ENCODE assay signal across 8 cellular contexts in the genomic region with DNA sequence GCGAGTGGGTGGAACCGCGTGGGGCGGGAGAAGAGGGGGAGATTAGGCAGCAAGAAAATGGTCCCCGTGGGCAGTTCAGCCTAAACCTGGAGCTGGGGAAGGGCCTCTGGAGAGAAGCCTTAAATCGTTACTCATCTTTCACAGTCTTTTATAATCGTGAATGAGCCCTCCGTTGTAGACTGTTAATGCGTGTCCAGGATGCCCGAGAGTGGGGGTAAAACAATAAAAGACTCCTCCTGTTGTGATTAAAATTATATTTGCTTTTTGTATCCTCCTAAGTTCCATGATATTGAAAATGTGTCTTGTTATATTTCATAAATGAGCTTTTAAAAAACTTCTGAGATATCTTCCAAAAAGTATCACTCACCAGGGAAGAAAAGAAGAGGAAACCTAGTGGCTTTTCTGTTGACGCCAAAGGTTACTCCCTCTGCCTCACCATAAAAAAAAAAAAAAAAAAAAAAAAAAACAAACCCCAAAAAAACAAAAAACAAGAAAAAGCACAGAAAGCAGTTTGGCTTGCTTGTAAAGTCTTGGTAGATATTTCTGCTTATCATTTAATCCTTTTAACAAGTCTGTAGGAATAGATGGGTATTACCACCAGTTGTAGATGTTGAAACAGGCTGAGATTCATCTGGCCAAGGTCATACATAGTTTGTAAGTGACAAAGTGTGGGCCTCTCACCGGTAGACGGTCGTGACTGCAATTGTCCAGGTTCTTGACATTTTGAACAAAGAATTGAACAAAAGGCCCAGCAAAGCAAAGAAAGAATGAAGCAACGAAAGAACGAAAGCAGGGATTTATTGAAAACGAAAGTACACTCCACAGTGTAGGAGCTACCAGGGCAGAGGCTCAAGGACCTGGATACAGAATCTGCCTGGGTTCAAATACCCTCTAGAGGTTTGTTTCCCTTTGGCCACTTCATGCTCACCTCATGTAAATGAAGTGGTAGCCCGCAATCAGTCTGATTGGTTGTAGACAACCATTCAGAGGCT. TPM values are rescaled to one million over a fixed set of nuclear protein-coding genes. Genes with fewer than 3 reads are reported as not detected.
DNase-seq lines count a peak whose midpoint lies in the region; ATAC-seq and TF ChIP-seq lines count a peak whose summit lies in the region.

No MANE protein-coding gene starts in this region.

- H3K27me3 Mint-ChIP-seq in activated CD4-positive, alpha-beta memory T cell treated with anti-CD3 and anti-CD28 coated beads for 36 hours, result no peaks in the 10 kb centered on the region

- no peaks in the 10 kb centered on the region for H3K9me2 ChIP-seq in hepatocyte (replicated peaks; ENCODE audit: insufficient read depth)

- peak overlapping the region; percentile 74 for H3K4me2 ChIP-seq in hepatocyte

- peak overlapping the region; percentile 98 for H3K27ac Mint-ChIP-seq in activated CD4-positive, alpha-beta memory T cell treated with anti-CD3 and anti-CD28 coated beads for 36 hours

- H3K4me3 ChIP-seq in hepatocyte (peak overlapping the region; percentile 14), skeletal muscle tissue (ENCODE audit: low read length in 3 of 3) (peak overlapping the region; percentile 75 to 86 (median 83))

- peak overlapping the region; percentile 75 to 84 (median 83) for H3K9ac ChIP-seq in skeletal muscle tissue (ENCODE audit: low read depth in 1 of 3, low read length in 3 of 3)

- no peak for TF ChIP-seq CTCF in hepatocyte (IDR thresholded peaks at IDR 0.05; ENCODE audit: poor library complexity)

- no peaks in the 10 kb centered on the region for H3K79me2 ChIP-seq in hepatocyte

- H3K4me1 ChIP-seq in hepatocyte (ENCODE audit: insufficient read depth) (peaks cover 18% of the 10 kb centered on the region), skeletal muscle tissue (ENCODE audit: control insufficient read depth in 3 of 3, insufficient read depth in 3 of 3, low read length in 3 of 3) (peaks cover 12 to 13% (median 12%) of the 10 kb centered on the region in 3 donors)

- H3K27ac ChIP-seq in hepatocyte, result peak overlapping the region; percentile 89
- peak overlapping the region; percentile 84 for H3K27ac ChIP-seq in skeletal muscle tissue (ENCODE audit: low read depth, low read length)

- peak; percentile 7 for DNase-seq in ELF-1 (ENCODE audit: low read depth, low spot score)
- no peak for DNase-seq in activated CD4-positive, alpha-beta memory T cell treated with anti-CD3 and anti-CD28 coated beads for 36 hours
- peak; percentile 47 for DNase-seq in hepatocyte (ENCODE audit: low spot score)
- DNase-seq in NCI-H526 treated with DMSO at 0.1 percent for 48 hours (lab: John Stamatoyannopoulos, UW), result no peak
- DNase-seq in stimulated activated CD4-positive, alpha-beta T cell treated with anti-CD3 and anti-CD28 coated beads, Interleukin-4, amount 100 ng/mL, for 4 hours, result no peak

- H3K27me3 ChIP-seq in hepatocyte, result no peaks in the 10 kb centered on the region
- H3K27me3 ChIP-seq in skeletal muscle tissue (ENCODE audit: control insufficient read depth in 3 of 3, insufficient read depth in 3 of 3, low read length in 3 of 3), result no peaks in the 10 kb centered on the region

- no peaks in the 10 kb centered on the region for H3K9me3 Mint-ChIP-seq in activated CD4-positive, alpha-beta memory T cell treated with anti-CD3 and anti-CD28 coated beads for 36 hours

- intact Hi-C loops in activated CD4-positive, alpha-beta memory T cell treated with anti-CD3 and anti-CD28 coated beads for 36 hours (cut with micrococcal nuclease), result loop anchor here (1.0 to 5.0 kb wide), 7 partner anchors 11 to 293 kb away; partner anchors contain the start of gene FBXO9

- H3K36me3 Mint-ChIP-seq in activated CD4-positive, alpha-beta memory T cell treated with anti-CD3 and anti-CD28 coated beads for 36 hours, result no peaks in the 10 kb centered on the region

- H4K20me1 ChIP-seq in hepatocyte (ENCODE audit: insufficient read depth, poor library complexity, severe bottlenecking), result no peaks in the 10 kb centered on the region

- peak; percentile 15 for ATAC-seq in HG03025 (IDR thresholded peaks at IDR 0.05; ENCODE audit: low FRiP score, unreplicated experiment)
- no peak for ATAC-seq in GM18870 (IDR thresholded peaks at IDR 0.05; ENCODE audit: unreplicated experiment)

- POLR2A ChIA-PET in activated CD4-positive, alpha-beta memory T cell treated with anti-CD3 and anti-CD28 coated beads for 36 hours (lab: Charles Lee), result interaction anchor here (0.6 to 2.1 kb wide), 10 partner anchors 11 to 120 kb away, joined by 3 to 42 read pairs (median 4); partner anchors contain the start of gene ELOVL5

- H3K9me3 ChIP-seq in hepatocyte (ENCODE audit: low read depth) (no peaks in the 10 kb centered on the region), skeletal muscle tissue (ENCODE audit: control insufficient read depth in 3 of 3, low read length in 3 of 3) (no peaks in the 10 kb centered on the region)

- H3K36me3 ChIP-seq in hepatocyte (replicated peaks; ENCODE audit: insufficient read depth, low read depth) (no peaks in the 10 kb centered on the region), skeletal muscle tissue (ENCODE audit: control insufficient read depth in 3 of 3, insufficient read depth in 3 of 3, low read length in 3 of 3) (no peaks in the 10 kb centered on the region)

- CTCF ChIA-PET in activated CD4-positive, alpha-beta memory T cell treated with anti-CD3 and anti-CD28 coated beads for 36 hours (lab: Charles Lee), result interaction anchor here (0.6 to 1.6 kb wide), 4 partner anchors 12 to 188 kb away, joined by 3 to 7 read pairs (median 6); partner anchors contain the start of gene ELOVL5

- H3K4me3 Mint-ChIP-seq in activated CD4-positive, alpha-beta memory T cell treated with anti-CD3 and anti-CD28 coated beads for 36 hours, result peak overlapping the region; percentile 92

- peaks cover 39% of the 10 kb centered on the region for H3K4me1 Mint-ChIP-seq in activated CD4-positive, alpha-beta memory T cell treated with anti-CD3 and anti-CD28 coated beads for 36 hours (ENCODE audit: low read depth)

- H2AFZ ChIP-seq in hepatocyte, result peak overlapping the region; percentile 19

- 20% methylated on average over 18 of the region's 18 CpGs for WGBS in hepatocyte (ENCODE audit: low lambda C conversion rate, missing lambda C conversion rate)

RNA-seq across cellular contexts. Expression of gene ELOVL5, which starts 11.4 kb away (rescaled TPM):
- total RNA-seq in activated CD4-positive, alpha-beta memory T cell treated with anti-CD3 and anti-CD28 coated beads for 36 hours, result 100 to 1,000 TPM; 112 to 121 TPM
- total RNA-seq in hepatocyte (144 and 158 TPM in 2 replicates), skeletal muscle tissue (30.3 TPM)
- polyA plus RNA-seq in hepatocyte, result 156 and 164 TPM in 2 replicates

Comparison
In these comparisons a context has a peak if more than half of its experiments do, and no peak if none do; other contexts are left out.
1. DNase-seq: peak in ELF-1 (single experiment) and hepatocyte (single experiment); none in activated CD4-positive, alpha-beta memory T cell treated with anti-CD3 and anti-CD28 coated beads for 36 hours (single experiment), NCI-H526 treated with DMSO at 0.1 percent for 48 hours (single experiment) and stimulated activated CD4-positive, alpha-beta T cell treated with anti-CD3 and anti-CD28 coated beads, Interleukin-4, amount 100 ng/mL, for 4 hours (0 of 2).